ENCODE assay signal across 1 cellular context in genomic region chr17:44024271-44024663, GRCh38.
TF ChIP-seq lines count a peak whose summit lies in the region.

No MANE protein-coding gene starts in this region.

TF ChIP-seq in HepG2, 621 proteins besides CTCF, POLR2A, EP300 and RAD21:
- TF ChIP-seq POLR2G (IDR thresholded peaks at IDR 0.05; ENCODE audit: low read depth, low read length) (0 out of 2 replicates have a peak, but pooled peaks have one; percentile 0), AGO2 (optimal IDR thresholded peaks at IDR 0.05; ENCODE audit: low read depth, low read length) (peak; percentile 45), KDM2A (CRISPR knock-in tag; IDR thresholded peaks at IDR 0.05; ENCODE audit: borderline replicate concordance, low read depth) (0 out of 2 replicates have a peak, but pooled peaks have one; percentile 7), HDAC2 (CRISPR knock-in tag; IDR thresholded peaks at IDR 0.05) (no peak), ZNF569 (CRISPR knock-in tag; IDR thresholded peaks at IDR 0.05; ENCODE audit: borderline replicate concordance) (no peak)
TF ChIP-seq in HepG2: peak in this region for 3.
